ENCODE assay signal across 21 cellular contexts in the genomic region with DNA sequence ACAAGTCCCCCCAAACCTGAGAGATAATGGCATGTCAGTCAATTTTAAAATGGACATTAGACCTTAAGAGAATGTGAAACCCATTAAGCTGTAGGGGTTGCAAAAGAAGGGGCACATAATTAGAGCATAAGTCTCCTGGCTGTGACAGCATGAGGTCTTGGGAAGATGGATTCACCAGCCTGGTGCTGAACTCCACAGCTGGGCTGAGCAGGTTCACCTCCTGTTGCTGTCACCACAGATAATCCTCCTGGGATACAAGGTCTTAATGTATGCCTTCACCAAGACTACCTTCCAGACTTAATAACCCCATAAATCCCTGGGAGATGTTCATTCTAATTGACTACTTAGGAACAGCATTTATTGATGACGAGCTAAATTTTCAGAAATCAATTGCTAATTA.
"Had no signal": no experiment of that assay in that cellular context is flagged by ENCODE, and none has a peak within 500 bp of the region (broad histone marks: within the 10 kb centered on the region; RNA-seq: fewer than 3 reads in every experiment).

No MANE protein-coding gene starts in this region.

- H3K27ac ChIP-seq: breast epithelium, esophagus muscularis mucosa, left lung, lower lobe of right lung, neutrophil, right lobe of liver, thoracic aorta, uterus had no signal

- DNase-seq: activated CD4-positive, alpha-beta T cell treated with anti-CD3 and anti-CD28 coated beads for 36 hours; activated CD4-positive, CD25-positive, alpha-beta regulatory T cell; activated CD8-positive, alpha-beta memory T cell treated with anti-CD3 and anti-CD28 coated beads, Interleukin-2, amount 10 ng/mL, durations not matched to agents 7 days and 5 days; activated CD8-positive, alpha-beta T cell treated with anti-CD3 and anti-CD28 coated beads, Interleukin-2, amount 10 ng/mL, durations not matched to agents 7 days and 5 days; activated T-cell treated with anti-CD3 and anti-CD28 coated beads, Interleukin-2, amount 50 U/mL, for 48 hours; central memory CD4-positive, alpha-beta T cell; endodermal cell; foreskin melanocyte; left lung; lower lobe of right lung; mesendoderm; natural killer cell; right lobe of liver; stimulated activated CD4-positive, alpha-beta T cell treated with anti-CD3 and anti-CD28 coated beads, Interleukin-2, amount 100 ng/mL, for 48 hours; stimulated activated naive CD8-positive, alpha-beta T cell treated with anti-CD3 and anti-CD28 coated beads, Interleukin-15, Interleukin-2, amounts not matched to agents 100 U/mL and 50 U/mL, for 24 hours; uterus had no signal

- ATAC-seq: activated CD4-positive, alpha-beta T cell treated with anti-CD3 and anti-CD28 coated beads for 36 hours; activated CD8-positive, alpha-beta memory T cell treated with anti-CD3 and anti-CD28 coated beads, Interleukin-2, amount 10 ng/mL, durations not matched to agents 7 days and 5 days; activated CD8-positive, alpha-beta T cell treated with anti-CD3 and anti-CD28 coated beads, Interleukin-2, amount 10 ng/mL, durations not matched to agents 7 days and 5 days; activated naive CD4-positive, alpha-beta T cell treated with anti-CD3 and anti-CD28 coated beads, Interleukin-2, amount 50 U/mL, for 72 hours; left lung; lower lobe of right lung; natural killer cell; right lobe of liver; stimulated activated naive CD8-positive, alpha-beta T cell treated with anti-CD3 and anti-CD28 coated beads, Interleukin-15, Interleukin-2, amounts not matched to agents 100 U/mL and 50 U/mL, for 24 hours had no signal
